ENCODE assay signal across 1 cellular context in genomic region chr16:70437582-70438324, GRCh38.
A peak's percentile ranks its signal among the peaks of the same experiment; 100 is the strongest.
TF ChIP-seq lines count a peak whose summit lies in the region.

No MANE protein-coding gene starts in this region.

TF ChIP-seq in HEK293, 187 proteins besides CTCF, POLR2A, EP300 and RAD21 (continued from another document):
- TF ChIP-seq ZNF398 (tag by site-specific recombination; IDR thresholded peaks at IDR 0.05) (peak; percentile 46; the same call in 1 of the 2 replicates), ZNF138 (tag by site-specific recombination; IDR thresholded peaks at IDR 0.05; ENCODE audit: borderline replicate concordance) (no peak), ZBTB11 (tag by site-specific recombination; conservative IDR thresholded peaks at IDR 0.05; ENCODE audit: low read depth) (0 out of 2 replicates have a peak, but pooled peaks have one; percentile 27), GLIS1 (tag by site-specific recombination; IDR thresholded peaks at IDR 0.05) (peak; percentile 13; the same call in 1 of the 2 replicates), PATZ1 (tag by site-specific recombination; IDR thresholded peaks at IDR 0.05) (peak; percentile 60; the same call in 1 of the 2 replicates)
TF ChIP-seq in HEK293: peak in this region for 16.
